1 cellular context compared by ENCODE assay signal in the genomic region with DNA sequence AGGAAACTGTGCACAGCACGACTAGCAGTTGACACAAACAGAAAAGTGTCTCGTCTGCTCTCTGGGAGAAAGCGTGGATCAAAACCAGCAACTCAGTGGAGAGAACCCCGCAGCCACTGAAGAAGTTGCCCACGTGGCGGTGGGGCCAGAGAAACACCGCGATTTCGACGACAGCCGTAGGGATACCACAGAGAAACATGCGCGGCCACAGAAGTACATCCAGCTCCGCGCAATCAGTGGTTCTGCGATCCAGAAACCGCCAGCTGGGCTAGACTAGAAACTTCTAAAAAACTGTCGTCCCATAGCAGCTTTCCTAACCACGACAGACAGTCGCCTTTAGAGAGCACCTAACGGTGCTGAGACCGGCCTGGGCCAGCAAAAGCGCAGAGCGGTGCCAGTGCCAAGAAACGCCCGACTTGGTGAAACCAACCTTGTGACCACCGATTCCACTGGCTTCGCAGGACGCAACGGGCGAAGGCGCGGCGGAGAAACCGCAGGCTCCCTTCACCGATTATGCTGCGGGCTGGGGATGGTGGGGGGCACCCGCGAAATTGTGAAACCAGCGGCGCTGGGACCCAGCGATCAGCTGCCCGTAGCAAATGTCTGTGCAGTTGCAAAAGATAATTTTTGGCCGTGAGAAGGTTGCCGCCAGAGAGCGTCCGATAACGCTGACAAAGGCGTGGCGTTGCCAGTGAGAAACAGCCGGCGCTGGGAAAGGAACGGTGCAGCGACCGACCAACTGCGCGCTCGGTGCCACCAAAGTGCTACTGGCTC.
TF ChIP-seq lines count a peak whose summit lies in the region.

No MANE protein-coding gene starts in this region.

TF ChIP-seq in HEK293, 187 proteins besides CTCF, POLR2A, EP300 and RAD21 (continued from another document and continues in another):
- peak; percentile 81; the same call in 1 of the 2 replicates for TF ChIP-seq TRIM28 (IDR thresholded peaks at IDR 0.05; ENCODE audit: borderline replicate concordance, low read length)
- TF ChIP-seq, protein P1, sequence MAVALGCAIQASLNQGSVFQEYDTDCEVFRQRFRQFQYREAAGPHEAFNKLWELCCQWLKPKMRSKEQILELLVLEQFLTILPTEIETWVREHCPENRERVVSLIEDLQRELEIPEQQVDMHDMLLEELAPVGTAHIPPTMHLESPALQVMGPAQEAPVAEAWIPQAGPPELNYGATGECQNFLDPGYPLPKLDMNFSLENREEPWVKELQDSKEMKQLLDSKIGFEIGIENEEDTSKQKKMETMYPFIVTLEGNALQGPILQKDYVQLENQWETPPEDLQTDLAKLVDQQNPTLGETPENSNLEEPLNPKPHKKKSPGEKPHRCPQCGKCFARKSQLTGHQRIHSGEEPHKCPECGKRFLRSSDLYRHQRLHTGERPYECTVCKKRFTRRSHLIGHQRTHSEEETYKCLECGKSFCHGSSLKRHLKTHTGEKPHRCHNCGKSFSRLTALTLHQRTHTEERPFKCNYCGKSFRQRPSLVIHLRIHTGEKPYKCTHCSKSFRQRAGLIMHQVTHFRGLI (tag by site-specific recombination; IDR thresholded peaks at IDR 0.05) = no peak
- peak; percentile 92 for TF ChIP-seq ZNF768 (tag by site-specific recombination; IDR thresholded peaks at IDR 0.05)
- 0 out of 2 replicates have a peak, but pooled peaks have one; percentile 52 for TF ChIP-seq GLI4 (tag by site-specific recombination; IDR thresholded peaks at IDR 0.05)
- TF ChIP-seq ZNF585B (tag by site-specific recombination; IDR thresholded peaks at IDR 0.05) = peak; percentile 41
- TF ChIP-seq ZNF114 (tag by site-specific recombination; IDR thresholded peaks at IDR 0.05) = no peak
- 0 out of 2 replicates have a peak, but pooled peaks have one; percentile 20 for TF ChIP-seq ZNF366 (tag by site-specific recombination; conservative IDR thresholded peaks at IDR 0.05)
- TF ChIP-seq ZNF214 (tag by site-specific recombination; IDR thresholded peaks at IDR 0.05; ENCODE audit: borderline replicate concordance) = no peak
- no peak for TF ChIP-seq ZNF140 (tag by site-specific recombination; IDR thresholded peaks at IDR 0.05)
- 0 out of 2 replicates have a peak, but pooled peaks have one; percentile 63 for TF ChIP-seq ZNF391 (tag by site-specific recombination; IDR thresholded peaks at IDR 0.05; ENCODE audit: borderline replicate concordance, low read depth)
- peak; percentile 67; the same call in 1 of the 2 replicates for TF ChIP-seq OSR2 (tag by site-specific recombination; IDR thresholded peaks at IDR 0.05)
- TF ChIP-seq, protein P2, sequence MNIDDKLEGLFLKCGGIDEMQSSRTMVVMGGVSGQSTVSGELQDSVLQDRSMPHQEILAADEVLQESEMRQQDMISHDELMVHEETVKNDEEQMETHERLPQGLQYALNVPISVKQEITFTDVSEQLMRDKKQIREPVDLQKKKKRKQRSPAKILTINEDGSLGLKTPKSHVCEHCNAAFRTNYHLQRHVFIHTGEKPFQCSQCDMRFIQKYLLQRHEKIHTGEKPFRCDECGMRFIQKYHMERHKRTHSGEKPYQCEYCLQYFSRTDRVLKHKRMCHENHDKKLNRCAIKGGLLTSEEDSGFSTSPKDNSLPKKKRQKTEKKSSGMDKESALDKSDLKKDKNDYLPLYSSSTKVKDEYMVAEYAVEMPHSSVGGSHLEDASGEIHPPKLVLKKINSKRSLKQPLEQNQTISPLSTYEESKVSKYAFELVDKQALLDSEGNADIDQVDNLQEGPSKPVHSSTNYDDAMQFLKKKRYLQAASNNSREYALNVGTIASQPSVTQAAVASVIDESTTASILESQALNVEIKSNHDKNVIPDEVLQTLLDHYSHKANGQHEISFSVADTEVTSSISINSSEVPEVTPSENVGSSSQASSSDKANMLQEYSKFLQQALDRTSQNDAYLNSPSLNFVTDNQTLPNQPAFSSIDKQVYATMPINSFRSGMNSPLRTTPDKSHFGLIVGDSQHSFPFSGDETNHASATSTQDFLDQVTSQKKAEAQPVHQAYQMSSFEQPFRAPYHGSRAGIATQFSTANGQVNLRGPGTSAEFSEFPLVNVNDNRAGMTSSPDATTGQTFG (tag by site-specific recombination; IDR thresholded peaks at IDR 0.05; ENCODE audit: borderline replicate concordance) = no peak
- 0 out of 2 replicates have a peak, but pooled peaks have one; percentile 14 for TF ChIP-seq GFI1B (tag by site-specific recombination; IDR thresholded peaks at IDR 0.05)
- TF ChIP-seq FEZF1 (tag by site-specific recombination; IDR thresholded peaks at IDR 0.05) = peak; percentile 11; the same call in 1 of the 2 replicates
- peak; percentile 19 for TF ChIP-seq ZXDB (tag by site-specific recombination; IDR thresholded peaks at IDR 0.05)
- TF ChIP-seq ZNF530 (tag by site-specific recombination; IDR thresholded peaks at IDR 0.05; ENCODE audit: low read depth) = no peak
- no peak for TF ChIP-seq ZNF701 (tag by site-specific recombination; IDR thresholded peaks at IDR 0.05)
- TF ChIP-seq, protein P3, sequence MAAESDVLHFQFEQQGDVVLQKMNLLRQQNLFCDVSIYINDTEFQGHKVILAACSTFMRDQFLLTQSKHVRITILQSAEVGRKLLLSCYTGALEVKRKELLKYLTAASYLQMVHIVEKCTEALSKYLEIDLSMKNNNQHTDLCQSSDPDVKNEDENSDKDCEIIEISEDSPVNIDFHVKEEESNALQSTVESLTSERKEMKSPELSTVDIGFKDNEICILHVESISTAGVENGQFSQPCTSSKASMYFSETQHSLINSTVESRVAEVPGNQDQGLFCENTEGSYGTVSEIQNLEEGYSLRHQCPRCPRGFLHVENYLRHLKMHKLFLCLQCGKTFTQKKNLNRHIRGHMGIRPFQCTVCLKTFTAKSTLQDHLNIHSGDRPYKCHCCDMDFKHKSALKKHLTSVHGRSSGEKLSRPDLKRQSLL (tag by site-specific recombination; IDR thresholded peaks at IDR 0.05) = peak; percentile 59; the same call in 1 of the 2 replicates
- TF ChIP-seq ZBTB17 (tag by site-specific recombination; IDR thresholded peaks at IDR 0.05) = peak; percentile 99
- TF ChIP-seq, protein P4, sequence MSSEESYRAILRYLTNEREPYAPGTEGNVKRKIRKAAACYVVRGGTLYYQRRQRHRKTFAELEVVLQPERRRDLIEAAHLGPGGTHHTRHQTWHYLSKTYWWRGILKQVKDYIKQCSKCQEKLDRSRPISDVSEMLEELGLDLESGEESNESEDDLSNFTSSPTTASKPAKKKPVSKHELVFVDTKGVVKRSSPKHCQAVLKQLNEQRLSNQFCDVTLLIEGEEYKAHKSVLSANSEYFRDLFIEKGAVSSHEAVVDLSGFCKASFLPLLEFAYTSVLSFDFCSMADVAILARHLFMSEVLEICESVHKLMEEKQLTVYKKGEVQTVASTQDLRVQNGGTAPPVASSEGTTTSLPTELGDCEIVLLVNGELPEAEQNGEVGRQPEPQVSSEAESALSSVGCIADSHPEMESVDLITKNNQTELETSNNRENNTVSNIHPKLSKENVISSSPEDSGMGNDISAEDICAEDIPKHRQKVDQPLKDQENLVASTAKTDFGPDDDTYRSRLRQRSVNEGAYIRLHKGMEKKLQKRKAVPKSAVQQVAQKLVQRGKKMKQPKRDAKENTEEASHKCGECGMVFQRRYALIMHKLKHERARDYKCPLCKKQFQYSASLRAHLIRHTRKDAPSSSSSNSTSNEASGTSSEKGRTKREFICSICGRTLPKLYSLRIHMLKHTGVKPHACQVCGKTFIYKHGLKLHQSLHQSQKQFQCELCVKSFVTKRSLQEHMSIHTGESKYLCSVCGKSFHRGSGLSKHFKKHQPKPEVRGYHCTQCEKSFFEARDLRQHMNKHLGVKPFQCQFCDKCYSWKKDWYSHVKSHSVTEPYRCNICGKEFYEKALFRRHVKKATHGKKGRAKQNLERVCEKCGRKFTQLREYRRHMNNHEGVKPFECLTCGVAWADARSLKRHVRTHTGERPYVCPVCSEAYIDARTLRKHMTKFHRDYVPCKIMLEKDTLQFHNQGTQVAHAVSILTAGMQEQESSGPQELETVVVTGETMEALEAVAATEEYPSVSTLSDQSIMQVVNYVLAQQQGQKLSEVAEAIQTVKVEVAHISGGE (tag by site-specific recombination; conservative IDR thresholded peaks at IDR 0.05; ENCODE audit: low read depth) = 0 out of 2 replicates have a peak, but pooled peaks have one; percentile 21
- TF ChIP-seq GLI2 (tag by site-specific recombination; IDR thresholded peaks at IDR 0.05; ENCODE audit: borderline replicate concordance, low read depth) = no peak
- TF ChIP-seq ZNF239 (tag by site-specific recombination; IDR thresholded peaks at IDR 0.05) = no peak
- TF ChIP-seq ZNF341 (tag by site-specific recombination; IDR thresholded peaks at IDR 0.05; ENCODE audit: low read depth) = peak; percentile 70
- TF ChIP-seq ZNF416 (tag by site-specific recombination; IDR thresholded peaks at IDR 0.05) = no peak
- peak; percentile 11; the same call in 1 of the 2 replicates for TF ChIP-seq ZSCAN16 (tag by site-specific recombination; IDR thresholded peaks at IDR 0.05)
- TF ChIP-seq, protein P5, sequence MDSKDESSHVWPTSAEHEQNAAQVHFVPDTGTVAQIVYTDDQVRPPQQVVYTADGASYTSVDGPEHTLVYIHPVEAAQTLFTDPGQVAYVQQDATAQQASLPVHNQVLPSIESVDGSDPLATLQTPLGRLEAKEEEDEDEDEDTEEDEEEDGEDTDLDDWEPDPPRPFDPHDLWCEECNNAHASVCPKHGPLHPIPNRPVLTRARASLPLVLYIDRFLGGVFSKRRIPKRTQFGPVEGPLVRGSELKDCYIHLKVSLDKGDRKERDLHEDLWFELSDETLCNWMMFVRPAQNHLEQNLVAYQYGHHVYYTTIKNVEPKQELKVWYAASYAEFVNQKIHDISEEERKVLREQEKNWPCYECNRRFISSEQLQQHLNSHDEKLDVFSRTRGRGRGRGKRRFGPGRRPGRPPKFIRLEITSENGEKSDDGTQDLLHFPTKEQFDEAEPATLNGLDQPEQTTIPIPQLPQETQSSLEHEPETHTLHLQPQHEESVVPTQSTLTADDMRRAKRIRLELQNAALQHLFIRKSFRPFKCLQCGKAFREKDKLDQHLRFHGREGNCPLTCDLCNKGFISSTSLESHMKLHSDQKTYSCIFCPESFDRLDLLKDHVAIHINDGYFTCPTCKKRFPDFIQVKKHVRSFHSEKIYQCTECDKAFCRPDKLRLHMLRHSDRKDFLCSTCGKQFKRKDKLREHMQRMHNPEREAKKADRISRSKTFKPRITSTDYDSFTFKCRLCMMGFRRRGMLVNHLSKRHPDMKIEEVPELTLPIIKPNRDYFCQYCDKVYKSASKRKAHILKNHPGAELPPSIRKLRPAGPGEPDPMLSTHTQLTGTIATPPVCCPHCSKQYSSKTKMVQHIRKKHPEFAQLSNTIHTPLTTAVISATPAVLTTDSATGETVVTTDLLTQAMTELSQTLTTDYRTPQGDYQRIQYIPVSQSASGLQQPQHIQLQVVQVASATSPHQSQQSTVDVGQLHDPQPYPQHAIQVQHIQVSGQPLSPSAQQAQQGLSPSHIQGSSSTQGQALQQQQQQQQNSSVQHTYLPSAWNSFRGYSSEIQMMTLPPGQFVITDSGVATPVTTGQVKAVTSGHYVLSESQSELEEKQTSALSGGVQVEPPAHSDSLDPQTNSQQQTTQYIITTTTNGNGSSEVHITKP (tag by site-specific recombination; IDR thresholded peaks at IDR 0.05) = peak; percentile 67; the same call in 1 of the 2 replicates
- TF ChIP-seq, protein P6, sequence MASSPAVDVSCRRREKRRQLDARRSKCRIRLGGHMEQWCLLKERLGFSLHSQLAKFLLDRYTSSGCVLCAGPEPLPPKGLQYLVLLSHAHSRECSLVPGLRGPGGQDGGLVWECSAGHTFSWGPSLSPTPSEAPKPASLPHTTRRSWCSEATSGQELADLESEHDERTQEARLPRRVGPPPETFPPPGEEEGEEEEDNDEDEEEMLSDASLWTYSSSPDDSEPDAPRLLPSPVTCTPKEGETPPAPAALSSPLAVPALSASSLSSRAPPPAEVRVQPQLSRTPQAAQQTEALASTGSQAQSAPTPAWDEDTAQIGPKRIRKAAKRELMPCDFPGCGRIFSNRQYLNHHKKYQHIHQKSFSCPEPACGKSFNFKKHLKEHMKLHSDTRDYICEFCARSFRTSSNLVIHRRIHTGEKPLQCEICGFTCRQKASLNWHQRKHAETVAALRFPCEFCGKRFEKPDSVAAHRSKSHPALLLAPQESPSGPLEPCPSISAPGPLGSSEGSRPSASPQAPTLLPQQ (tag by site-specific recombination; IDR thresholded peaks at IDR 0.05) = peak; percentile 100
- peak; percentile 72; the same call in 1 of the 2 replicates for TF ChIP-seq SP7 (tag by site-specific recombination; IDR thresholded peaks at IDR 0.05)
- peak; percentile 59 for TF ChIP-seq KLF8 (tag by site-specific recombination; IDR thresholded peaks at IDR 0.05)
- TF ChIP-seq WT1 (tag by site-specific recombination; IDR thresholded peaks at IDR 0.05) = no peak; the same call in 1 of the 2 replicates
- TF ChIP-seq BCL11A (tag by site-specific recombination; IDR thresholded peaks at IDR 0.05; ENCODE audit: low read depth) = peak; percentile 34
- TF ChIP-seq ZBTB48 (tag by site-specific recombination; IDR thresholded peaks at IDR 0.05) = 0 out of 2 replicates have a peak, but pooled peaks have one; percentile 17
- TF ChIP-seq ZNF155 (tag by site-specific recombination; IDR thresholded peaks at IDR 0.05) = no peak
- TF ChIP-seq, protein P7, sequence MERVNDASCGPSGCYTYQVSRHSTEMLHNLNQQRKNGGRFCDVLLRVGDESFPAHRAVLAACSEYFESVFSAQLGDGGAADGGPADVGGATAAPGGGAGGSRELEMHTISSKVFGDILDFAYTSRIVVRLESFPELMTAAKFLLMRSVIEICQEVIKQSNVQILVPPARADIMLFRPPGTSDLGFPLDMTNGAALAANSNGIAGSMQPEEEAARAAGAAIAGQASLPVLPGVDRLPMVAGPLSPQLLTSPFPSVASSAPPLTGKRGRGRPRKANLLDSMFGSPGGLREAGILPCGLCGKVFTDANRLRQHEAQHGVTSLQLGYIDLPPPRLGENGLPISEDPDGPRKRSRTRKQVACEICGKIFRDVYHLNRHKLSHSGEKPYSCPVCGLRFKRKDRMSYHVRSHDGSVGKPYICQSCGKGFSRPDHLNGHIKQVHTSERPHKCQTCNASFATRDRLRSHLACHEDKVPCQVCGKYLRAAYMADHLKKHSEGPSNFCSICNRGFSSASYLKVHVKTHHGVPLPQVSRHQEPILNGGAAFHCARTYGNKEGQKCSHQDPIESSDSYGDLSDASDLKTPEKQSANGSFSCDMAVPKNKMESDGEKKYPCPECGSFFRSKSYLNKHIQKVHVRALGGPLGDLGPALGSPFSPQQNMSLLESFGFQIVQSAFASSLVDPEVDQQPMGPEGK (tag by site-specific recombination; IDR thresholded peaks at IDR 0.05) = peak; percentile 88
- peak; percentile 53; the same call in 1 of the 2 replicates for TF ChIP-seq KLF7 (tag by site-specific recombination; IDR thresholded peaks at IDR 0.05; ENCODE audit: borderline replicate concordance)
- TF ChIP-seq ZFP37 (tag by site-specific recombination; IDR thresholded peaks at IDR 0.05) = peak; percentile 44; the same call in 1 of the 2 replicates
- TF ChIP-seq ZNF623 (tag by site-specific recombination; IDR thresholded peaks at IDR 0.05) = no peak
- TF ChIP-seq HOXD13 (CRISPR knock-in tag; IDR thresholded peaks at IDR 0.05; ENCODE audit: borderline replicate concordance) = no peak
- peak; percentile 16; the same call in 1 of the 2 replicates for TF ChIP-seq SCRT2 (tag by site-specific recombination; IDR thresholded peaks at IDR 0.05)
- TF ChIP-seq, protein P8, sequence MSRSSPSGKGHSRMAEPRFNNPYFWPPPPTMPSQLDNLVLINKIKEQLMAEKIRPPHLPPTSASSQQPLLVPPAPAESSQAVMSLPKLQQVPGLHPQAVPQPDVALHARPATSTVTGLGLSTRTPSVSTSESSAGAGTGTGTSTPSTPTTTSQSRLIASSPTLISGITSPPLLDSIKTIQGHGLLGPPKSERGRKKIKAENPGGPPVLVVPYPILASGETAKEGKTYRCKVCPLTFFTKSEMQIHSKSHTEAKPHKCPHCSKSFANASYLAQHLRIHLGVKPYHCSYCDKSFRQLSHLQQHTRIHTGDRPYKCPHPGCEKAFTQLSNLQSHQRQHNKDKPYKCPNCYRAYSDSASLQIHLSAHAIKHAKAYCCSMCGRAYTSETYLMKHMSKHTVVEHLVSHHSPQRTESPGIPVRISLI (tag by site-specific recombination; IDR thresholded peaks at IDR 0.05) = no peak
